In genomic region chr15:62301993-62302665, GRCh38 we compare ENCODE assay signal across 1 cellular context.
TF ChIP-seq lines count a peak whose summit lies in the region.

No MANE protein-coding gene starts in this region.

TF ChIP-seq in GM23338, 12 proteins besides CTCF, POLR2A, EP300 and RAD21 (continued from another document):
- TF ChIP-seq ETS1 (IDR thresholded peaks at IDR 0.05) (no peak), REST (IDR thresholded peaks at IDR 0.05; ENCODE audit: unreplicated experiment) (no peak), NANOG (IDR thresholded peaks at IDR 0.05; ENCODE audit: borderline replicate concordance) (no peak), STAT1 (IDR thresholded peaks at IDR 0.05; ENCODE audit: unreplicated experiment) (no peak)
TF ChIP-seq in GM23338: peak in this region for 0.
